In genomic region chr12:121831571-121832235, GRCh38 we compare ENCODE assay signal across 20 cellular contexts. TPM values are rescaled to one million over a fixed set of nuclear protein-coding genes. Genes with fewer than 3 reads are reported as not detected.
"Had no signal": no experiment of that assay in that cellular context is flagged by ENCODE, and none has a peak within 500 bp of the region (broad histone marks: within the 10 kb centered on the region; RNA-seq: fewer than 3 reads in every experiment).

No MANE protein-coding gene starts in this region.

- H3K4me1 ChIP-seq: foreskin keratinocyte, tibial nerve, uterus had no signal

- FAIRE-seq: bronchial epithelial cell, kidney had no signal

- H3K9me3 ChIP-seq: left lung, mucosa of descending colon, tibial nerve, uterus had no signal

- H3K36me3 ChIP-seq: uterus had no signal

- H3K4me3 ChIP-seq: left lung, mucosa of descending colon, tibial nerve, uterus had no signal

- DNase-seq: activated CD4-positive, alpha-beta T cell treated with anti-CD3 and anti-CD28 coated beads, Interleukin-2, amount 50 U/mL, for 48 hours; activated effector memory CD4-positive, alpha-beta T cell treated with Interleukin-2 at 50 U/mL for 16 hours; activated naive CD8-positive, alpha-beta T cell treated with anti-CD3 and anti-CD28 coated beads, Interleukin-2, amount 10 ng/mL, durations not matched to agents 7 days and 5 days; anterior cingulate cortex; effector memory CD8-positive, alpha-beta T cell; foreskin keratinocyte; glutamatergic neuron; hypothalamus; kidney; left lung; mucosa of descending colon; naive thymus-derived CD4-positive, alpha-beta T cell; stimulated activated CD4-positive, alpha-beta T cell treated with anti-CD3 and anti-CD28 coated beads, Interleukin-2, amount 100 ng/mL, for 48 hours; stimulated activated naive CD4-positive, alpha-beta T cell; uterus had no signal

- H3K27ac Mint-ChIP-seq: dendritic cell treated with granulocyte-macrophage colony-stimulating factor and Interleukin-4, amounts not matched to agents 40 ng/mL and 50 ng/mL, for 4 days had no signal

- H3K27ac ChIP-seq: foreskin keratinocyte, tibial nerve, uterus, VCaP had no signal

- H3K27me3 Mint-ChIP-seq: activated naive CD8-positive, alpha-beta T cell treated with anti-CD3 and anti-CD28 coated beads, Interleukin-2, amount 10 ng/mL, durations not matched to agents 7 days and 5 days; effector memory CD8-positive, alpha-beta T cell; naive thymus-derived CD4-positive, alpha-beta T cell had no signal

- H3K4me3 Mint-ChIP-seq: activated naive CD8-positive, alpha-beta T cell treated with anti-CD3 and anti-CD28 coated beads, Interleukin-2, amount 10 ng/mL, durations not matched to agents 7 days and 5 days; dendritic cell treated with granulocyte-macrophage colony-stimulating factor and Interleukin-4, amounts not matched to agents 40 ng/mL and 50 ng/mL, for 4 days; effector memory CD8-positive, alpha-beta T cell; naive thymus-derived CD4-positive, alpha-beta T cell had no signal

- H3K27me3 ChIP-seq: foreskin keratinocyte, left lung, tibial nerve, uterus had no signal

- ATAC-seq: effector memory CD8-positive, alpha-beta T cell; foreskin keratinocyte; left lung; mucosa of descending colon; naive thymus-derived CD4-positive, alpha-beta T cell had no signal

- H3K9me3 Mint-ChIP-seq: activated naive CD8-positive, alpha-beta T cell treated with anti-CD3 and anti-CD28 coated beads, Interleukin-2, amount 10 ng/mL, durations not matched to agents 7 days and 5 days; dendritic cell treated with granulocyte-macrophage colony-stimulating factor and Interleukin-4, amounts not matched to agents 40 ng/mL and 50 ng/mL, for 4 days; effector memory CD8-positive, alpha-beta T cell had no signal

RNA-seq across cellular contexts. Expression of gene HPD, which starts 27.0 kb away (rescaled TPM):
- total RNA-seq: activated naive CD8-positive, alpha-beta T cell treated with anti-CD3 and anti-CD28 coated beads, Interleukin-2, amount 10 ng/mL, durations not matched to agents 7 days and 5 days; cerebellum; foreskin keratinocyte; naive thymus-derived CD4-positive, alpha-beta T cell had no signal
- polyA plus RNA-seq: foreskin keratinocyte; naive thymus-derived CD4-positive, alpha-beta T cell had no signal
